ENCODE assay signal across 8 cellular contexts in the genomic region with DNA sequence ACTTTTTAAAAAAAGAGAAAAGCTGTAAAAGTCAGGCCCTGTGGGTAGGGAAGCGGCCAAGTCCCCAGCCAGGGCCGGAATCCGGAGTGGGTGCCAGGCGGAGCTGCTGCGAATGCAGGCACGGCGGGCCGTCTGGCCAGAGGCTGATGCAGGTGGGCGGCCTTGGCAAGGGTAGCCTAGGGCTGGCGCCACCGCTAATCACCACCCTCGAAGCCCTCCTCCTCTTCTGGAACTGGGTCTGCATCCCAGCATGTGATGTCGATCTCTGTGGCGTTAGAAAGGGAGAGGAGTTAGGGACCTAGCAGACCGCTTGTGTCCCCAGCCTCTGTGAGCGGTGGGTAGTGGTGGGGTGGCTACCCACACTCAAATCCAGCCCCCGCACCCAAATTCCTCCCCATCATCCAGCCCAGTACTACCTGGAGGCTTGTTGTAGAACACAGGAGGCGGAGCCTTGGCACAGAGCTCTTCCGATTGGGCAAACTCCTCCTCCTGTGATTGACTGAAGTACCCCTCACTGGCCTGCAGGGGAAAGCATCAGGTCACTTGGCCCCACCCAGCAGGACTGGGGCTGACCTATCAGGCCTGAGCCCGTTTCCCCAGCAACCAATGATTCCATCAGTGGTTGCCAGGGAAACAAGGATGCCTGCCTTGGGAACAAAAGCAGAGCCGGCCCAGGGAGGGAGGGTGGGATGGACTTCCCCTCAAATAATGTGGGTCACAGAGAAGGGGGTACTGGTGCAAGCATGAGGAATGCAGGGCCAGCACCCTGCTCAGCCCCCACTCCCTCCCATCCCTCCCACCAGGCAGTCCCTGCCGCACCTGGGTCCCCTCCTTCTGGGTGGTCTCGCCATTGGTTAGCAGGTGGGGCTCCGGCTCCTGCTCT. TPM values are rescaled to one million over a fixed set of nuclear protein-coding genes. Genes with fewer than 3 reads are reported as not detected.
DNase-seq lines count a peak whose midpoint lies in the region; ATAC-seq and TF ChIP-seq lines count a peak whose summit lies in the region.

No MANE protein-coding gene starts in this region.

- TF ChIP-seq POLR2A in transverse colon (IDR thresholded peaks at IDR 0.05), result no peak

- H3K27me3 Mint-ChIP-seq in Caco-2 (ENCODE audit: insufficient read depth, unreplicated experiment), result no peaks in the 10 kb centered on the region
- peaks cover 11% of the 10 kb centered on the region for H3K27me3 Mint-ChIP-seq in activated CD4-positive, alpha-beta T cell treated with anti-CD3 and anti-CD28 coated beads, Interleukin-2, amount 10 ng/mL, durations not matched to agents 7 days and 5 days

- H3K36me3 ChIP-seq in Caco-2 (ENCODE audit: control insufficient read depth, insufficient read depth, low read length) (peaks cover 1% of the 10 kb centered on the region), transverse colon (no peaks in the 10 kb centered on the region)

- intact Hi-C loops in Caco-2 (cut with micrococcal nuclease; ENCODE audit: unreplicated experiment), result loop anchor here (1.0 to 2.0 kb wide), 3 partner anchors 15 to 44 kb away; a partner anchor contains a TSS
- intact Hi-C loops in transverse colon (cut with DNase I; ENCODE audit: low total_unique reads), result loop anchor here (2.0 to 10.0 kb wide), 2 partner anchors 39 to 143 kb away; a partner anchor contains a TSS

- peak overlapping the region; percentile 83 for H3K27ac Mint-ChIP-seq in Caco-2 (ENCODE audit: unreplicated experiment)
- no peak overlapping the region for H3K27ac Mint-ChIP-seq in activated CD4-positive, alpha-beta T cell treated with anti-CD3 and anti-CD28 coated beads, Interleukin-2, amount 10 ng/mL, durations not matched to agents 7 days and 5 days

- H3K27ac ChIP-seq in transverse colon, result peak overlapping the region; percentile 17 to 92 (median 54)

- peak; percentile 52 to 68 for TF ChIP-seq CTCF in Caco-2 (IDR thresholded peaks at IDR 0.05; ENCODE audit: insufficient read depth in 1 of 2, low read depth in 1 of 2, low read length in 1 of 2, severe bottlenecking in 1 of 2, unreplicated experiment in 1 of 2)
- peak; percentile 55 to 75 (median 62) for TF ChIP-seq CTCF in transverse colon (IDR thresholded peaks at IDR 0.05)

- in situ Hi-C loops in transverse colon (cut with MboI; ENCODE audit: low pct_ligation_motif_present in 1 of 4, low pct_unique_long_range_greater_than_20kb in 1 of 4, low sequenced_read_pairs in 3 of 4), result loop anchor here in 2 of 4 donors (5.0 to 25.0 kb wide), 2 partner anchors 65 to 145 kb away; a partner anchor contains a TSS

- ATAC-seq in GM19351 (IDR thresholded peaks at IDR 0.05; ENCODE audit: unreplicated experiment), result peak; percentile 62
- ATAC-seq in HG03460 (IDR thresholded peaks at IDR 0.05; ENCODE audit: unreplicated experiment), result peak; percentile 34
- ATAC-seq in esophagus mucosa, result peak; percentile 55

- H3K9me3 Mint-ChIP-seq in Caco-2 (ENCODE audit: unreplicated experiment), result no peaks in the 10 kb centered on the region
- H3K9me3 Mint-ChIP-seq in activated CD4-positive, alpha-beta T cell treated with anti-CD3 and anti-CD28 coated beads, Interleukin-2, amount 10 ng/mL, durations not matched to agents 7 days and 5 days, result no peaks in the 10 kb centered on the region

- H3K4me1 Mint-ChIP-seq in Caco-2 (ENCODE audit: low read depth, unreplicated experiment), result peaks cover 12% of the 10 kb centered on the region
- peaks cover 37% of the 10 kb centered on the region for H3K4me1 Mint-ChIP-seq in activated CD4-positive, alpha-beta T cell treated with anti-CD3 and anti-CD28 coated beads, Interleukin-2, amount 10 ng/mL, durations not matched to agents 7 days and 5 days

- H3K4me3 Mint-ChIP-seq in Caco-2 (ENCODE audit: unreplicated experiment), result no peak overlapping the region
- H3K4me3 Mint-ChIP-seq in activated CD4-positive, alpha-beta T cell treated with anti-CD3 and anti-CD28 coated beads, Interleukin-2, amount 10 ng/mL, durations not matched to agents 7 days and 5 days, result peak overlapping the region; percentile 51

- no peaks in the 10 kb centered on the region for H3K27me3 ChIP-seq in Caco-2 (replicated peaks; ENCODE audit: control insufficient read depth, insufficient read depth, low read length)
- no peaks in the 10 kb centered on the region for H3K27me3 ChIP-seq in transverse colon

- CTCF ChIA-PET in Caco-2 (lab: Charles Lee), result interaction anchor here (0.5 to 1.8 kb wide), 24 partner anchors 12 to 149 kb away, joined by 3 to 27 read pairs (median 4); a partner anchor contains a TSS
- CTCF ChIA-PET in activated CD4-positive, alpha-beta T cell treated with anti-CD3 and anti-CD28 coated beads, Interleukin-2, amount 10 ng/mL, durations not matched to agents 7 days and 5 days (lab: Charles Lee), result interaction anchor here (0.8 to 46.8 kb wide), 18 partner anchors 8 to 154 kb away, joined by 3 to 1643 read pairs (median 4); a partner anchor contains a TSS

- 81 to 82% methylated on average over 10 to 24 of the region's 24 CpGs for WGBS in transverse colon (ENCODE audit: low coverage in 1 of 2), 2 donors

- POLR2A ChIA-PET in Caco-2 (lab: Charles Lee), result interaction anchor here (0.6 to 1.2 kb wide), 6 partner anchors 14 to 106 kb away, joined by 3 to 7 read pairs (median 4); a partner anchor contains a TSS
- POLR2A ChIA-PET in activated CD4-positive, alpha-beta T cell treated with anti-CD3 and anti-CD28 coated beads, Interleukin-2, amount 10 ng/mL, durations not matched to agents 7 days and 5 days (lab: Charles Lee), result interaction anchor here (0.6 kb wide), 1 partner anchor 58 kb away, joined by 3 read pairs; no protein-coding TSS in a partner anchor

- H3K9me3 ChIP-seq in Caco-2 (no peaks in the 10 kb centered on the region), transverse colon (no peaks in the 10 kb centered on the region)

- DNase-seq in Caco-2 (peak; percentile 96 to 97), NCI-H345 treated with DMSO at 0.1 percent for 48 hours (lab: John Stamatoyannopoulos, UW; ENCODE audit: unreplicated experiment) (peak; percentile 85), myocyte (ENCODE audit: low read depth) (peak; percentile 90), transverse colon (peak; percentile 76)
- DNase-seq in activated CD4-positive, alpha-beta T cell treated with anti-CD3 and anti-CD28 coated beads, Interleukin-2, amount 10 ng/mL, durations not matched to agents 7 days and 5 days, result peak; percentile 62

- TF ChIP-seq EP300 in transverse colon (IDR thresholded peaks at IDR 0.05; ENCODE audit: low read depth), result no peak

- BruUV-seq in Caco-2 (replicated peaks; lab: Mats Ljungman, UMichigan), result no TSS peak

- H3K4me3 ChIP-seq in Caco-2 (ENCODE audit: low read depth, low read length) (no peak overlapping the region), transverse colon (no peak overlapping the region)

- peaks cover 82% of the 10 kb centered on the region for H3K36me3 Mint-ChIP-seq in Caco-2 (ENCODE audit: insufficient read depth, unreplicated experiment)
- H3K36me3 Mint-ChIP-seq in activated CD4-positive, alpha-beta T cell treated with anti-CD3 and anti-CD28 coated beads, Interleukin-2, amount 10 ng/mL, durations not matched to agents 7 days and 5 days (ENCODE audit: low read depth), result no peaks in the 10 kb centered on the region

- H3K4me1 ChIP-seq in Caco-2 (peaks cover 7% of the 10 kb centered on the region; the same call in 1 of the 2 replicates), transverse colon (peaks cover 10 to 27% (median 24%) of the 10 kb centered on the region in 4 donors)

RNA-seq across cellular contexts. Expression of a gene that starts 10.9 kb away (rescaled TPM):
- total RNA-seq in Caco-2 (2022) (4.7 and 5.7 TPM in 2 replicates), esophagus mucosa (4.3 TPM), myocyte (23.1 and 38.7 TPM in 2 replicates), transverse colon (1 to 10 TPM in 3 of 4 donors, not detected in 1; 2.1 to 5.0 (median 2.5) TPM)
- 1 to 10 TPM; 5.3 to 9.7 TPM for total RNA-seq in activated CD4-positive, alpha-beta T cell treated with anti-CD3 and anti-CD28 coated beads, Interleukin-2, amount 10 ng/mL, durations not matched to agents 7 days and 5 days
- 12.4 TPM for polyA plus RNA-seq in myocyte (2012)

RNA-seq across cellular contexts. Expression of a gene that starts 16.0 kb away (rescaled TPM):
- 139 and 144 TPM in 2 replicates for total RNA-seq in Caco-2 (2022)
- total RNA-seq in activated CD4-positive, alpha-beta T cell treated with anti-CD3 and anti-CD28 coated beads, Interleukin-2, amount 10 ng/mL, durations not matched to agents 7 days and 5 days, result 1 to 10 TPM; 4.2 to 4.8 TPM
- 27.2 TPM for total RNA-seq in esophagus mucosa
- total RNA-seq in myocyte, result 311 and 455 TPM in 2 replicates
- 336 TPM for polyA plus RNA-seq in myocyte (2012)
- total RNA-seq in transverse colon, result 100 to 1,000 TPM in 1 of 4 donors, 10 to 100 TPM in 3; 10.1 to 201 (median 17.4) TPM

RNA-seq across cellular contexts. Expression of a gene that starts 31.0 kb away (rescaled TPM):
- total RNA-seq in Caco-2 (2022), result 64.4 and 71.9 TPM in 2 replicates
- total RNA-seq in activated CD4-positive, alpha-beta T cell treated with anti-CD3 and anti-CD28 coated beads, Interleukin-2, amount 10 ng/mL, durations not matched to agents 7 days and 5 days, result 100 to 1,000 TPM; 242 to 296 TPM
- total RNA-seq in esophagus mucosa, result 26.6 TPM
- 19.8 and 27.8 TPM in 2 replicates for total RNA-seq in myocyte
- 15.4 TPM for polyA plus RNA-seq in myocyte (2012)
- total RNA-seq in transverse colon, result 10 to 100 TPM; 21.5 to 40.5 (median 36.4) TPM

RNA-seq across cellular contexts. Expression of a gene that starts 39.9 kb away (rescaled TPM):
- total RNA-seq in Caco-2 (2022) (49.1 and 56.8 TPM in 2 replicates), esophagus mucosa (23.0 TPM), myocyte (302 and 340 TPM in 2 replicates), transverse colon (100 to 1,000 TPM in 1 of 4 donors, 10 to 100 TPM in 3; 52.6 to 256 (median 78.6) TPM)
- 10 to 100 TPM; 31.6 to 32.4 TPM for total RNA-seq in activated CD4-positive, alpha-beta T cell treated with anti-CD3 and anti-CD28 coated beads, Interleukin-2, amount 10 ng/mL, durations not matched to agents 7 days and 5 days
- polyA plus RNA-seq in myocyte (2012), result 616 TPM

RNA-seq across cellular contexts. Expression of a gene that starts 48.1 kb away (rescaled TPM):
- total RNA-seq in Caco-2 (2022), result 13.3 and 14.0 TPM in 2 replicates
- total RNA-seq in activated CD4-positive, alpha-beta T cell treated with anti-CD3 and anti-CD28 coated beads, Interleukin-2, amount 10 ng/mL, durations not matched to agents 7 days and 5 days, result under 1 TPM; 0.22 to 0.60 TPM
- 32.8 TPM for total RNA-seq in esophagus mucosa
- total RNA-seq in myocyte, result 0.86 and 0.94 TPM in 2 replicates
- polyA plus RNA-seq in myocyte (2012), result 0.64 TPM
- 10 to 100 TPM in 1 of 4 donors, 1 to 10 TPM in 3; 2.6 to 20.1 (median 5.6) TPM for total RNA-seq in transverse colon
